ENCODE assay signal across 1 cellular context in genomic region chr5:132526974-132527564, GRCh38.
TF ChIP-seq lines count a peak whose summit lies in the region.

No MANE protein-coding gene starts in this region.

TF ChIP-seq in GM23338, 12 proteins besides CTCF, POLR2A, EP300 and RAD21 (continued from another document):
- TF ChIP-seq EZH2 (IDR thresholded peaks at IDR 0.05; ENCODE audit: low read depth, unreplicated experiment) = no peak
- TF ChIP-seq JUNB (IDR thresholded peaks at IDR 0.05; ENCODE audit: unreplicated experiment) = no peak
- no peak for TF ChIP-seq ZNF114 (CRISPR knock-in tag; IDR thresholded peaks at IDR 0.05)
- TF ChIP-seq NANOG (IDR thresholded peaks at IDR 0.05; ENCODE audit: borderline replicate concordance) = no peak
- TF ChIP-seq CREB1 (CRISPR knock-in tag; IDR thresholded peaks at IDR 0.05; ENCODE audit: low read depth) = no peak
- TF ChIP-seq ZNF462 (CRISPR knock-in tag; IDR thresholded peaks at IDR 0.05) = no peak
